In the genomic region with DNA sequence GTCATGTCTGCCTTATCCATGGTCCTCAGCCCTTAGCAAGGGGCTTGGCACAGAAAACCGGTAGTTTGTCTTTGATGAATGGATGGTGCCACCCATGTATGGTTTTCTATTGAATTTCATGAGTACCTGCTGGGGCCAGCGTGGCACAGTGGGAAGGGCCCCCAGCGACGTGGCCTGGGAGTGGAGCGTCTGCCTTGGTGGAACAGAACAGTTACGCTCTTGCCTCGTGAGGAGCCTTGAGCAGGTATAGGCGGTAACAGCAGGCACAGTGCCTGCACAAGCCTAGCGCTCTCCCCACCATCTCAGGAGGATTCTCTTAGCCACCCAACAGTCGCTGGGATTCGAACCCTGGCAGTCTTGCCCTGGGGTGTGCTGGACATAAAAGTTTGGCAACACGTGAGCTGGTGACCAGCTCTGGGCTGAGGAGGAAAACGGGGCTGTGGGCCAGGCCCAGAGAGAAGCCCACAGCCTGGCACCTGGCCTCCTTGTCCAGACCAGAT, we compare ENCODE assay signal across 17 cellular contexts.
"Had no signal": no experiment of that assay in that cellular context is flagged by ENCODE, and none has a peak within 500 bp of the region (broad histone marks: within the 10 kb centered on the region; RNA-seq: fewer than 3 reads in every experiment).

No MANE protein-coding gene starts in this region.

- ATAC-seq: effector memory CD8-positive, alpha-beta T cell; foreskin keratinocyte; left colon; naive thymus-derived CD8-positive, alpha-beta T cell; right lobe of liver; stimulated activated naive CD8-positive, alpha-beta T cell treated with anti-CD3 and anti-CD28 coated beads, Interleukin-15, amount 100 ng/mL, for 72 hours had no signal

- H3K4me3 ChIP-seq: right lobe of liver had no signal

- H3K9me3 ChIP-seq: right lobe of liver had no signal

- H3K27ac Mint-ChIP-seq: activated CD4-positive, alpha-beta T cell treated with anti-CD3 and anti-CD28 coated beads, Interleukin-2, amount 10 ng/mL, durations not matched to agents 7 days and 5 days; memory B cell; progenitor cell of endocrine pancreas; stimulated activated naive CD8-positive, alpha-beta T cell treated with anti-CD3 and anti-CD28 coated beads, Interleukin-15, amount 100 ng/mL, for 72 hours; T-helper 2 cell treated with Interferon-gamma antibody and Interleukin-4, amounts not matched to agents 5 μg/mL and 100 μg/mL, for 36 hours had no signal

- H3K27me3 ChIP-seq: brain microvascular endothelial cell, foreskin keratinocyte, right lobe of liver had no signal

- H3K4me1 Mint-ChIP-seq: memory B cell had no signal

- H3K27ac ChIP-seq: brain microvascular endothelial cell, foreskin keratinocyte, right lobe of liver had no signal

- H3K4me3 Mint-ChIP-seq: activated CD4-positive, alpha-beta T cell treated with anti-CD3 and anti-CD28 coated beads, Interleukin-2, amount 10 ng/mL, durations not matched to agents 7 days and 5 days; effector memory CD8-positive, alpha-beta T cell; memory B cell; stimulated activated naive CD8-positive, alpha-beta T cell treated with anti-CD3 and anti-CD28 coated beads, Interleukin-15, amount 100 ng/mL, for 72 hours; T-helper 2 cell treated with Interferon-gamma antibody and Interleukin-4, amounts not matched to agents 5 μg/mL and 100 μg/mL, for 36 hours had no signal

- H3K4me1 ChIP-seq: foreskin keratinocyte had no signal

- H3K27me3 Mint-ChIP-seq: activated CD4-positive, alpha-beta T cell treated with anti-CD3 and anti-CD28 coated beads, Interleukin-2, amount 10 ng/mL, durations not matched to agents 7 days and 5 days; effector memory CD8-positive, alpha-beta T cell; memory B cell; naive thymus-derived CD8-positive, alpha-beta T cell; progenitor cell of endocrine pancreas; stimulated activated naive CD8-positive, alpha-beta T cell treated with anti-CD3 and anti-CD28 coated beads, Interleukin-15, amount 100 ng/mL, for 72 hours had no signal

- DNase-seq: activated CD4-positive, alpha-beta T cell treated with anti-CD3 and anti-CD28 coated beads, Interleukin-2, amount 10 ng/mL, durations not matched to agents 7 days and 5 days; activated CD8-positive, alpha-beta memory T cell treated with anti-CD3 and anti-CD28 coated beads for 24 hours; activated naive CD4-positive, alpha-beta T cell; anterior cingulate cortex; brain microvascular endothelial cell; cerebellar nuclear complex; dermis blood vessel endothelial cell; effector memory CD8-positive, alpha-beta T cell; foreskin keratinocyte; occipital lobe; stimulated activated naive CD8-positive, alpha-beta T cell treated with anti-CD3 and anti-CD28 coated beads, Interleukin-15, amount 100 ng/mL, for 72 hours had no signal
